Comparison of ENCODE assay signal across 1 cellular context in genomic region chr9:86279839-86280238, GRCh38.
TF ChIP-seq lines count a peak whose summit lies in the region.

No MANE protein-coding gene starts in this region.

TF ChIP-seq in K562, 482 proteins besides CTCF, POLR2A, EP300 and RAD21:
- TF ChIP-seq NFE2 (IDR thresholded peaks at IDR 0.05; ENCODE audit: low read depth): peak; percentile 37; the same call in 1 of the 2 replicates
- TF ChIP-seq NCOA6 (IDR thresholded peaks at IDR 0.05): no peak
- peak; percentile 96 for TF ChIP-seq ZNF316 (IDR thresholded peaks at IDR 0.05)
- peak; percentile 60; the same call in 1 of the 2 replicates for TF ChIP-seq MAFF (IDR thresholded peaks at IDR 0.05; ENCODE audit: low read length)
- TF ChIP-seq MAFK (IDR thresholded peaks at IDR 0.05; ENCODE audit: low read length): peak; percentile 68
- TF ChIP-seq ZNF354B (CRISPR knock-in tag; IDR thresholded peaks at IDR 0.05): no peak
- TF ChIP-seq MAFG (tag; conservative IDR thresholded peaks at IDR 0.05): peak; percentile 84
- peak; percentile 90 for TF ChIP-seq C11orf30 (IDR thresholded peaks at IDR 0.05; ENCODE audit: low read depth)
TF ChIP-seq in K562: peak in this region for 6.
